ENCODE assay signal across 12 cellular contexts in genomic region chr15:78208887-78209645, GRCh38. TPM values are rescaled to one million over a fixed set of nuclear protein-coding genes. Genes with fewer than 3 reads are reported as not detected.
DNase-seq lines count a peak whose midpoint lies in the region; ATAC-seq and TF ChIP-seq lines count a peak whose summit lies in the region.
"Had no signal": no experiment of that assay in that cellular context is flagged by ENCODE, and none has a peak within 500 bp of the region (broad histone marks: within the 10 kb centered on the region; RNA-seq: fewer than 3 reads in every experiment).

No MANE protein-coding gene starts in this region.

- H3K9me2 ChIP-seq in SK-N-SH = no peaks in the 10 kb centered on the region

- TF ChIP-seq CTCF in heart right ventricle (IDR thresholded peaks at IDR 0.05) = no peak
- no peak for TF ChIP-seq CTCF in SK-N-SH (IDR thresholded peaks at IDR 0.05)

- H3K27me3 ChIP-seq in heart right ventricle (peaks cover 0 to 8% (median 0%) of the 10 kb centered on the region in 7 donors), SK-N-SH (ENCODE audit: insufficient read depth) (no peaks in the 10 kb centered on the region)
- H3K27me3 ChIP-seq: neural progenitor cell had no signal

- intact Hi-C loops in heart right ventricle (cut with DNase I) = no loop called here
- intact Hi-C loops in Right ventricle myocardium inferior (cut with DNase I) = no loop called here

- CTCF ChIA-PET in SK-N-SH (lab: Yijun Ruan, JAX) = interaction anchor here (1.1 to 8.2 kb wide), 4 partner anchors 14 to 242 kb away, joined by 3 to 68 read pairs (median 8); no protein-coding TSS in a partner anchor

- no peak for TF ChIP-seq RAD21 in SK-N-SH (IDR thresholded peaks at IDR 0.05; ENCODE audit: low read length)

- no peaks in the 10 kb centered on the region for H4K20me1 ChIP-seq in SK-N-SH (ENCODE audit: insufficient read depth)

- H3K36me3 ChIP-seq in heart right ventricle (no peaks in the 10 kb centered on the region), SK-N-SH (replicated peaks in 1 of 2; ENCODE audit: control insufficient read depth in 1 of 2, insufficient read depth in 2 of 2, low read length in 1 of 2) (no peaks in the 10 kb centered on the region)
- H3K36me3 ChIP-seq: neural progenitor cell had no signal

- H3K4me3 ChIP-seq in heart right ventricle (no peak overlapping the region), SK-N-SH (ENCODE audit: low read depth in 2 of 2, low read length in 1 of 2) (no peak overlapping the region)
- H3K4me3 ChIP-seq: neural progenitor cell had no signal

- TF ChIP-seq EP300 in SK-N-SH (IDR thresholded peaks at IDR 0.05; ENCODE audit: borderline replicate concordance in 1 of 2, low read depth in 1 of 2, low read length in 1 of 2) = no peak

- WGBS in heart right ventricle, 2 donors = 89% methylated on average over 20 of the region's 20 CpGs
- WGBS in SK-N-SH (ENCODE audit: low lambda C conversion rate) = 94% methylated on average over 20 of the region's 20 CpGs

- no peak overlapping the region for H3K9ac ChIP-seq in SK-N-SH
- H3K9ac ChIP-seq: neural progenitor cell had no signal

- H3K27ac ChIP-seq in heart right ventricle = peak overlapping the region in 7 of 10 donors; percentile 5 to 72 (median 47)
- H3K27ac ChIP-seq in cingulate gyrus (ENCODE audit: low read depth, low read length) = peak overlapping the region; percentile 94
- no peak overlapping the region for H3K27ac ChIP-seq in SK-N-SH (ENCODE audit: low read depth in 2 of 2, low read length in 1 of 2)
- H3K27ac ChIP-seq: neural progenitor cell had no signal

- no peak for ATAC-seq in heart right ventricle
- no peak for ATAC-seq in Right ventricle myocardium inferior
- no peak for ATAC-seq in GM19463 (IDR thresholded peaks at IDR 0.05; ENCODE audit: unreplicated experiment)

- H3K4me1 ChIP-seq in heart right ventricle = peaks cover 19 to 58% (median 48%) of the 10 kb centered on the region in 9 donors
- peaks cover 11 to 25% of the 10 kb centered on the region in 2 experiments; a peak in 3 of 4 replicates for H3K4me1 ChIP-seq in SK-N-SH (ENCODE audit: control insufficient read depth in 1 of 2, insufficient read depth in 2 of 2, low read depth in 1 of 2, low read length in 1 of 2)
- H3K4me1 ChIP-seq: neural progenitor cell had no signal

- no peaks in the 10 kb centered on the region for H3K79me2 ChIP-seq in SK-N-SH (ENCODE audit: insufficient read depth)

- H3F3A ChIP-seq in SK-N-SH (replicated peaks; ENCODE audit: insufficient read depth) = no peaks in the 10 kb centered on the region

- DNase-seq in heart right ventricle = peak in 1 of 2 donors; percentile 0
- DNase-seq in Right ventricle myocardium inferior (ENCODE audit: missing footprints) = no peak
- DNase-seq in midbrain (lab: John Stamatoyannopoulos, UW) = peak; percentile 36
- DNase-seq in ureter (ENCODE audit: low spot score) = peak; percentile 70
- DNase-seq in SK-N-SH = no peak
- DNase-seq in stimulated activated CD4-positive, alpha-beta T cell treated with anti-CD3 and anti-CD28 coated beads, Interleukin-12 subunit alpha, Interleukin-12 subunit beta, amount 100 ng/mL, for 4 hours = no peak
- DNase-seq: dermis blood vessel endothelial cell, DMS53, foreskin melanocyte had no signal

- H3K9me3 ChIP-seq in heart right ventricle (no peaks in the 10 kb centered on the region), SK-N-SH (no peaks in the 10 kb centered on the region)

- H3K4me2 ChIP-seq in SK-N-SH = no peak overlapping the region
- H3K4me2 ChIP-seq: neural progenitor cell had no signal

- H2AFZ ChIP-seq in SK-N-SH (ENCODE audit: low read depth) = no peak overlapping the region
- H2AFZ ChIP-seq: neural progenitor cell had no signal

- POLR2A ChIA-PET in SK-N-SH (lab: Yijun Ruan, JAX) = no interaction called here

TF ChIP-seq in SK-N-SH, 30 proteins besides CTCF, POLR2A, EP300 and RAD21:
- TF ChIP-seq FOXJ3 (CRISPR knock-in tag; IDR thresholded peaks at IDR 0.05) = no peak
- TF ChIP-seq POLR2AphosphoS5 (IDR thresholded peaks at IDR 0.05; ENCODE audit: low read depth, low read length) = no peak
TF ChIP-seq in SK-N-SH: peak in this region for 0.

RNA-seq across cellular contexts. Expression of gene ACSBG1, which starts 25.3 kb away (rescaled TPM):
- total RNA-seq in heart right ventricle (under 1 TPM in 2 of 10 donors, not detected in 8; 0.22 to 0.30 TPM), Right ventricle myocardium inferior (0.14 TPM), ureter (1.6 TPM)
- polyA plus RNA-seq in heart right ventricle (under 1 TPM; 0.59 to 0.65 TPM), SK-N-SH (2012; rRNA removed) (under 0.01 and 0.02 TPM in 2 replicates)
- polyA plus RNA-seq in SK-N-SH (2012; cell fraction: cytosol; rRNA removed) = 0.01 and 0.04 TPM in 2 replicates
- polyA plus RNA-seq in SK-N-SH (2012; cell fraction: nucleus; rRNA removed) = 0.01 TPM in 1 of 2 replicates, not detected in the other
- total RNA-seq: dermis blood vessel endothelial cell had no signal

RNA-seq across cellular contexts. Expression of gene DNAJA4, which starts 55.3 kb away (rescaled TPM):
- total RNA-seq in heart right ventricle (100 to 1,000 TPM in 8 of 10 donors, 10 to 100 TPM in 2; 78.9 to 210 (median 150) TPM), Right ventricle myocardium inferior (125 TPM), ureter (78.0 TPM)
- polyA plus RNA-seq in heart right ventricle (100 to 1,000 TPM in 1 of 2 donors, 10 to 100 TPM in 1; 40.0 to 226 TPM), SK-N-SH (2012; rRNA removed) (0.02 and 0.03 TPM in 2 replicates)
- 0.03 and 0.07 TPM in 2 replicates for polyA plus RNA-seq in SK-N-SH (2012; cell fraction: cytosol; rRNA removed)
- polyA plus RNA-seq in SK-N-SH (2012; cell fraction: nucleus; rRNA removed) = 0.14 and 0.15 TPM in 2 replicates

RNA-seq across cellular contexts. Expression of gene IDH3A, which starts 59.9 kb away (rescaled TPM):
- total RNA-seq in heart right ventricle (100 to 1,000 TPM; 315 to 509 (median 460) TPM), Right ventricle myocardium inferior (425 TPM), ureter (85.7 TPM)
- polyA plus RNA-seq in heart right ventricle (100 to 1,000 TPM; 110 to 125 TPM), SK-N-SH (2012; rRNA removed) (33.2 and 34.0 TPM in 2 replicates)
- polyA plus RNA-seq in SK-N-SH (2012; cell fraction: cytosol; rRNA removed) = 45.5 and 62.1 TPM in 2 replicates
- polyA plus RNA-seq in SK-N-SH (2012; cell fraction: nucleus; rRNA removed) = 44.1 and 55.4 TPM in 2 replicates

Comparison
In these comparisons a context has a peak if more than half of its experiments do, and no peak if none do; other contexts are left out.
1. DNase-seq: peak in midbrain (single experiment) and ureter (single experiment); none in Right ventricle myocardium inferior (single experiment), SK-N-SH (single experiment) and stimulated activated CD4-positive, alpha-beta T cell treated with anti-CD3 and anti-CD28 coated beads, Interleukin-12 subunit alpha, Interleukin-12 subunit beta, amount 100 ng/mL, for 4 hours (single experiment).
2. H3K27ac ChIP-seq: peak in heart right ventricle (7 of 10) and cingulate gyrus (single experiment); none in SK-N-SH (0 of 2).